8 cellular contexts compared by ENCODE assay signal in the genomic region with DNA sequence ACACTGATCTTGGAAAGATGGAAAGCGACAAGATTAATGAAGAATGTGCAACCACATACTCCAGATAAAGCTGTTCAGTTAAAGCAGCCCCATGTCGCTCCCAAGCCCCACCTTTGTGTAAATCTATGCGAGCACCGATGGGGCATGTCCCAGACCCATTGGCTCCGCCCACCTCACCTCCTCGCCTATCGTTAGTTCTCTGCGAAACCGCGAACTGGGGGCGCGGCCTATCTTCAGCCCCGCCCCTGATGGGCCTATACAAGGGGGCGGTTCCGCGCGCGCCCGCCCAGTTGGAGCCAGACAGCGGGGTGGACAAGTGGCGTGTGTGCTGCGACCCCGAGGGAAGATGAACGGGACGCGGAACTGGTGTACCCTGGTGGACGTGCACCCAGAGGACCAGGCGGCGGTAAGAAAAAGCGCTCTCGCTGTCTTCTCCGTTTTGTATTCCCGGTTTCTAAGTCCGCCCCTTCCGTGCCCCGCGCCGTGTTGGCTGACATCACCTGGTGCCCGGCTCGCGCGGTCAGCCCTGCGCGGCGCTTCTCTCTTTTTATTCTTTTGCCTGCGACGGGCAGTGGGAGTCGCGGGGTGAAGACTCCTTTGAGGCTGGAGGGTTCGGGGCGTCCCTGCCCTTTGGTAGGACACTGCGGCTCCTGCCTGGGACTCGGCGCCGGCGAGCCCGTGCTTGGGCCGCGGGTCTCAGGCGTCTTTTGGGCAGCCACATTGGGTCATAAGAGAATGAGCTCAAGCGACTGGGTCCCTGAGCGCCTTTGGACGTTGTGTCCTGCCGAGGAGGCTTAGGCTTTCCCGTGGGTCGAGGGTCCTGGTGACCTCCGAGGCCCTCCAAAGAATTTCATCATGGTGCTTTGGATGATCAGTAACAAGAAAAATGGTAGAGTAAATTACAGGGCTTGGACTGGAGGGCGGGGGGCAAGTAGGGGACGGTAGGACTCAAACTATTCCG. TPM values are rescaled to one million over a fixed set of nuclear protein-coding genes. Genes with fewer than 3 reads are reported as not detected.
DNase-seq lines count a peak whose midpoint lies in the region; ATAC-seq and TF ChIP-seq lines count a peak whose summit lies in the region.

A gene with protein sequence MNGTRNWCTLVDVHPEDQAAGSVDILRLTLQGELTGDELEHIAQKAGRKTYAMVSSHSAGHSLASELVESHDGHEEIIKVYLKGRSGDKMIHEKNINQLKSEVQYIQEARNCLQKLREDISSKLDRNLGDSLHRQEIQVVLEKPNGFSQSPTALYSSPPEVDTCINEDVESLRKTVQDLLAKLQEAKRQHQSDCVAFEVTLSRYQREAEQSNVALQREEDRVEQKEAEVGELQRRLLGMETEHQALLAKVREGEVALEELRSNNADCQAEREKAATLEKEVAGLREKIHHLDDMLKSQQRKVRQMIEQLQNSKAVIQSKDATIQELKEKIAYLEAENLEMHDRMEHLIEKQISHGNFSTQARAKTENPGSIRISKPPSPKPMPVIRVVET (plus strand): TSS at position 289 of the 961 bp plus-strand sequence. CDS start 58 bp downstream, at position 347.

- H3K4me1 ChIP-seq in ACC112 (ENCODE audit: control insufficient read depth, insufficient read depth, low read length, unreplicated experiment) = peaks cover 50% of the 10 kb centered on the region

- TF ChIP-seq CTCF in kidney epithelial cell (IDR thresholded peaks at IDR 0.05; ENCODE audit: insufficient read depth, low read length, poor library complexity, severe bottlenecking) = no peak

- peak within 1 kb of the TSS; percentile 43 for H2AFZ ChIP-seq in ACC112 (ENCODE audit: low read length, unreplicated experiment)

- ATAC-seq in GM18870 (IDR thresholded peaks at IDR 0.05; ENCODE audit: unreplicated experiment) (peak; percentile 78), HG03108 (IDR thresholded peaks at IDR 0.05; ENCODE audit: unreplicated experiment) (peak; percentile 85)
- ATAC-seq in activated CD4-positive, CD25-positive, alpha-beta regulatory T cell treated with anti-CD3 and anti-CD28 coated beads, Interleukin-2, amount 50 U/mL, for 24 hours = peak; percentile 99

- DNase-seq in NCI-H2196 treated with DMSO at 0.1 percent for 48 hours (lab: John Stamatoyannopoulos, UW; ENCODE audit: unreplicated experiment) = peak; percentile 92
- peak; percentile 97 for DNase-seq in cerebellar cortex (ENCODE audit: low spot score)
- no peak for DNase-seq in kidney epithelial cell (ENCODE audit: low read depth)
- DNase-seq in stimulated activated CD4-positive, alpha-beta T cell treated with anti-CD3 and anti-CD28 coated beads, Interleukin-15, amount 100 ng/mL, for 48 hours (ENCODE audit: low read depth in 2 of 2) = peak; percentile 87 to 95

- no peaks in the 10 kb centered on the region for H3K36me3 ChIP-seq in ACC112 (ENCODE audit: insufficient read depth, low read length)
- H3K36me3 ChIP-seq in kidney epithelial cell (ENCODE audit: control insufficient read depth, insufficient read depth, low read length) = no peaks in the 10 kb centered on the region

- H3K4me3 ChIP-seq in ACC112 (ENCODE audit: low read depth, low read length) (peak within 1 kb of the TSS; percentile 83), kidney epithelial cell (ENCODE audit: low read depth, low read length) (peak within 1 kb of the TSS; percentile 79)

- H3K27me3 ChIP-seq in ACC112 (ENCODE audit: insufficient read depth, low read length) (no peaks in the 10 kb centered on the region), kidney epithelial cell (ENCODE audit: control insufficient read depth, insufficient read depth, low read length) (no peaks in the 10 kb centered on the region)

- peaks cover 20% of the 10 kb centered on the region for H3K79me2 ChIP-seq in ACC112 (ENCODE audit: control insufficient read depth, insufficient read depth, low read length, unreplicated experiment)

- H3K27ac ChIP-seq in ACC112 (ENCODE audit: low read depth, low read length) = peak within 1 kb of the TSS; percentile 65

RNA-seq across cellular contexts. Expression of the gene that starts here (rescaled TPM):
- total RNA-seq in kidney epithelial cell = 69.1 and 74.4 TPM in 2 replicates
